ENCODE assay signal across 8 cellular contexts in the genomic region with DNA sequence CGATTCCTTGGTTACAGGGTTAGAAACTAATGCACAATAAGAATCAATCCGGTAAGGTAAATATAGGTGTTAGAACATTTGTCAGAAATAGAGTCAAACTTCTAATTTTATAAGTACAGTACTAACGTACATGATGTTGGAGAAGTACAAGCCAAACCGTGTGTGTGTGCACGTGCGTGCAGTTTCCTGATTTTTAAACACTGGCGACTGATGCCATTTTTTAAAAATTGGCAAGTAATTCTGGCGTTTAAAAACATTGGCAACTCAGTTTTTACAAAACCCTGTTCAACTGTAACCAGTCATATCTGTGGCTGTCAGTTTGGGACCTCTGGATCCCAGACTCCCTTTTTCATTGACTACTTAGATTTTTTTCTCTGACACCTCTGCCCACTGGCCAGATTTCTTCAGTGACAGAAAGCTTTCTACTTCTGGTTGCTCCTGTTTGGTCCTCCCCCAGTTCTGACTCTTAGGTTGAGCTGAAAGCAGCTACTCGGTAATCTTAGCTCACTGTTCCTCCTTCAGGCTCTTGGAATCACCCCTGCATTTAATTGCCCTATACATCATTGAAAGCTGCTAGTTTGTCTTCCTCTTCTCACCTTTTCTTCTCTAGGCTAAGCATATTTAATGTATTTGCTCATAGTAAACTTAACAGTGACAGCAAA. TPM values are rescaled to one million over a fixed set of nuclear protein-coding genes. Genes with fewer than 3 reads are reported as not detected.
DNase-seq lines count a peak whose midpoint lies in the region; ATAC-seq and TF ChIP-seq lines count a peak whose summit lies in the region.

No MANE protein-coding gene starts in this region.

- TF ChIP-seq CTCF in DND-41 (IDR thresholded peaks at IDR 0.05; ENCODE audit: borderline replicate concordance, extremely low read depth, low read length, poor library complexity, severe bottlenecking) (no peak), neural progenitor cell (IDR thresholded peaks at IDR 0.05) (no peak)

- H3K4me2 ChIP-seq in DND-41 (ENCODE audit: insufficient read depth, low read length) = peak overlapping the region; percentile 71
- peak overlapping the region; percentile 89 for H3K4me2 ChIP-seq in neural progenitor cell

- H3K27me3 ChIP-seq in DND-41 (ENCODE audit: insufficient read depth, low read length, poor library complexity) (no peaks in the 10 kb centered on the region), neural progenitor cell (no peaks in the 10 kb centered on the region)
- no peaks in the 10 kb centered on the region for H3K27me3 ChIP-seq in effector memory CD4-positive, alpha-beta T cell (replicated peaks; ENCODE audit: control insufficient read depth, insufficient read depth, low read length, poor library complexity, severe bottlenecking)

- peak overlapping the region; percentile 61 to 74 for H3K4me3 ChIP-seq in DND-41 (ENCODE audit: low read depth in 1 of 2, low read length in 2 of 2)
- H3K4me3 ChIP-seq in effector memory CD4-positive, alpha-beta T cell (ENCODE audit: insufficient read depth, low read depth, low read length, poor library complexity, severe bottlenecking) = peak overlapping the region; percentile 95
- H3K4me3 ChIP-seq in neural progenitor cell = peak overlapping the region; percentile 92

- peaks cover 5% of the 10 kb centered on the region for H3F3A ChIP-seq in neural progenitor cell (ENCODE audit: low read depth)

- H3K4me1 Mint-ChIP-seq in neural progenitor cell = peaks cover 12% of the 10 kb centered on the region

- no peaks in the 10 kb centered on the region for H3K9me3 Mint-ChIP-seq in neural progenitor cell

- H3K9ac ChIP-seq in DND-41 (ENCODE audit: low read depth, low read length) (peak overlapping the region; percentile 72), neural progenitor cell (peak overlapping the region; percentile 94)

- H3K4me3 Mint-ChIP-seq in neural progenitor cell = peak overlapping the region; percentile 95

- H3K27me3 Mint-ChIP-seq in neural progenitor cell (ENCODE audit: insufficient read depth, low read depth) = peaks cover 2% of the 10 kb centered on the region

- H3K36me3 Mint-ChIP-seq in neural progenitor cell = no peaks in the 10 kb centered on the region

- H4K20me1 ChIP-seq in DND-41 (ENCODE audit: insufficient read depth, low read length) (no peaks in the 10 kb centered on the region), neural progenitor cell (ENCODE audit: low read depth) (no peaks in the 10 kb centered on the region)

- H3K4me1 ChIP-seq in DND-41 (ENCODE audit: insufficient read depth, low read length) (peaks cover 24% of the 10 kb centered on the region), neural progenitor cell (peaks cover 8% of the 10 kb centered on the region)
- peaks cover 14% of the 10 kb centered on the region for H3K4me1 ChIP-seq in effector memory CD4-positive, alpha-beta T cell (ENCODE audit: control insufficient read depth, insufficient read depth, low read length, poor library complexity, severe bottlenecking)

- H3K36me3 ChIP-seq in DND-41 (ENCODE audit: insufficient read depth, low read length) (peaks cover 17% of the 10 kb centered on the region; the same call in 1 of the 2 replicates), neural progenitor cell (no peaks in the 10 kb centered on the region)
- no peaks in the 10 kb centered on the region for H3K36me3 ChIP-seq in effector memory CD4-positive, alpha-beta T cell (ENCODE audit: control insufficient read depth, insufficient read depth, low read length)

- peaks cover 5% of the 10 kb centered on the region for H3K9me3 ChIP-seq in DND-41 (ENCODE audit: insufficient read depth, low read length, severe bottlenecking)
- H3K9me3 ChIP-seq in effector memory CD4-positive, alpha-beta T cell (ENCODE audit: control insufficient read depth, low read length) = no peaks in the 10 kb centered on the region
- H3K9me3 ChIP-seq in neural progenitor cell (ENCODE audit: low read depth) = no peaks in the 10 kb centered on the region

- peak overlapping the region; percentile 97 for H2AFZ ChIP-seq in DND-41 (ENCODE audit: low read depth, low read length)
- peak overlapping the region; percentile 65 for H2AFZ ChIP-seq in neural progenitor cell (replicated peaks)

- DNase-seq in DND-41 (no peak), NOMO-1 treated with DMSO at 0.1 percent for 48 hours (lab: John Stamatoyannopoulos, UW; ENCODE audit: unreplicated experiment) (peak; percentile 81), neural progenitor cell (ENCODE audit: low spot score) (no peak), mesenteric fat pad (ENCODE audit: low spot score) (no peak), NCI-H69 (lab: John Stamatoyannopoulos, UW) (no peak)
- DNase-seq in effector memory CD4-positive, alpha-beta T cell = no peak
- no peak for DNase-seq in effector CD4-positive, alpha-beta T cell
- no peak for DNase-seq in stimulated activated CD4-positive, alpha-beta T cell treated with anti-CD3 and anti-CD28 coated beads, Interleukin-4, amount 100 ng/mL, for 24 hours

- peak overlapping the region; percentile 94 for H3K27ac Mint-ChIP-seq in neural progenitor cell

- peaks cover 44% of the 10 kb centered on the region for H3K79me2 ChIP-seq in DND-41 (ENCODE audit: insufficient read depth, low read length)
- H3K79me2 ChIP-seq in neural progenitor cell (ENCODE audit: low read depth) = peaks cover 23% of the 10 kb centered on the region

- H3K27ac ChIP-seq in DND-41 (ENCODE audit: low read length) (peak overlapping the region; percentile 84), neural progenitor cell (no peak overlapping the region)
- peak overlapping the region; percentile 92 for H3K27ac ChIP-seq in effector memory CD4-positive, alpha-beta T cell (ENCODE audit: insufficient read depth, low read length, poor library complexity, severe bottlenecking)

- ATAC-seq in DND-41 (ENCODE audit: insufficient read depth, low read depth) = no peak

RNA-seq across cellular contexts. Expression of gene ATG7, which starts 0.8 kb away (rescaled TPM):
- total RNA-seq in neural progenitor cell (ENCODE audit: low replicate concordance) (35.5 and 53.5 TPM in 2 replicates), mesenteric fat pad (48.0 TPM)
